8 cellular contexts compared by ENCODE assay signal in the genomic region with DNA sequence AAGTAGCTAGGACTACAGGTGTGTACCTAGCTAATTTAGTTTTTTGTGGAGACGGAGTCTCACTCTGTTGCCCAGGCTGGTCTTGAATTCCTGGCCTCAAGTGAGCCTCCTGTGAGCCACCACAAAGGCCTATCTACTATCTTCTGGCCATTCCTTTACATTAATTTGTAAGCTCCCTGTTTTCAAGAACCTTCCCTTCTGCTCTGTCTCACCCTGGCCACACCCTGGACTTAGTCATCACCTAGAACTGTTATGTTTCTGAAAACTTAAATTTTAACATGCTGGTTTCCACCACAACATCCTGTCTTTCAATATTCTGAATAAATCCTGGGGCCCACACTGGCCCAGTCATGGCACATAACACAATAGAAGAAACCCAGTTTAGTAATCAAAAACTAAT. TPM values are rescaled to one million over a fixed set of nuclear protein-coding genes. Genes with fewer than 3 reads are reported as not detected.
A peak's percentile ranks its signal among the peaks of the same experiment; 100 is the strongest.
DNase-seq lines count a peak whose midpoint lies in the region; ATAC-seq and FAIRE-seq lines count a peak whose summit lies in the region.

No MANE protein-coding gene starts in this region.

- H3K18ac ChIP-seq in neuronal stem cell (ENCODE audit: low read length): no peak overlapping the region

- H3K9me3 Mint-ChIP-seq in activated CD8-positive, alpha-beta memory T cell treated with anti-CD3 and anti-CD28 coated beads, Interleukin-2, amount 10 ng/mL, durations not matched to agents 7 days and 5 days (ENCODE audit: low read depth): no peaks in the 10 kb centered on the region

- no CpG with 5 or more reads among the region's 1 CpG for WGBS in neuronal stem cell (ENCODE audit: extremely low coverage in 2 of 2, insufficient read length in 2 of 2, insufficient replicate concordance in 1 of 2), 2 donors

- no peak overlapping the region for H3K4me2 ChIP-seq in neuronal stem cell (ENCODE audit: insufficient read depth, low read length, poor library complexity, severe bottlenecking)

- H4K91ac ChIP-seq in neuronal stem cell (ENCODE audit: low read depth, low read length, poor library complexity): no peak overlapping the region

- FAIRE-seq in GM19239 (lab: Jason Lieb, UNC): peak; percentile 82

- H3K4me1 ChIP-seq in neuronal stem cell (ENCODE audit: control insufficient read depth in 2 of 2, insufficient read depth in 1 of 2, low read depth in 1 of 2, low read length in 2 of 2): peaks cover 0 to 5% of the 10 kb centered on the region in 2 donors

- no peaks in the 10 kb centered on the region for H3K36me3 ChIP-seq in neuronal stem cell (replicated peaks in 1 of 2; ENCODE audit: control insufficient read depth in 2 of 2, insufficient read depth in 2 of 2, low read length in 2 of 2)

- peak; percentile 47 for ATAC-seq in HG03521 (IDR thresholded peaks at IDR 0.05; ENCODE audit: unreplicated experiment)
- peak; percentile 67 for ATAC-seq in activated CD8-positive, alpha-beta memory T cell treated with anti-CD3 and anti-CD28 coated beads, Interleukin-2, amount 10 ng/mL, durations not matched to agents 7 days and 5 days

- H4K8ac ChIP-seq in neuronal stem cell (ENCODE audit: low read depth, low read length): no peak overlapping the region

- no peak overlapping the region for H3K27ac ChIP-seq in neuronal stem cell (replicated peaks; ENCODE audit: low read length)

- H3K4me1 Mint-ChIP-seq in activated CD8-positive, alpha-beta memory T cell treated with anti-CD3 and anti-CD28 coated beads, Interleukin-2, amount 10 ng/mL, durations not matched to agents 7 days and 5 days: peaks cover 78% of the 10 kb centered on the region

- H3K36me3 Mint-ChIP-seq in activated CD8-positive, alpha-beta memory T cell treated with anti-CD3 and anti-CD28 coated beads, Interleukin-2, amount 10 ng/mL, durations not matched to agents 7 days and 5 days: peaks cover 4% of the 10 kb centered on the region

- CTCF ChIA-PET in activated CD8-positive, alpha-beta memory T cell treated with anti-CD3 and anti-CD28 coated beads, Interleukin-2, amount 10 ng/mL, durations not matched to agents 7 days and 5 days (lab: Charles Lee): interaction anchor here (0.7 to 5.3 kb wide), 12 partner anchors 10 to 535 kb away, joined by 3 to 61 read pairs (median 10); a partner anchor contains a TSS

- H3K79me1 ChIP-seq in neuronal stem cell (ENCODE audit: low read depth, low read length): no peaks in the 10 kb centered on the region

- no peaks in the 10 kb centered on the region for H3K9me3 ChIP-seq in neuronal stem cell (replicated peaks in 1 of 2; ENCODE audit: control insufficient read depth in 2 of 2, insufficient read depth in 1 of 2, low read depth in 1 of 2, low read length in 2 of 2)

- no peak overlapping the region for H3K23ac ChIP-seq in neuronal stem cell (ENCODE audit: low read depth, low read length, poor library complexity)

- H3K9ac ChIP-seq in neuronal stem cell (ENCODE audit: low read depth, low read length, poor library complexity): no peak overlapping the region

- H2BK120ac ChIP-seq in neuronal stem cell (ENCODE audit: low read depth, low read length): no peak overlapping the region

- no peak for DNase-seq in GM19239 (ENCODE audit: insufficient read length, low spot score)
- peak; percentile 85 for DNase-seq in activated CD8-positive, alpha-beta memory T cell treated with anti-CD3 and anti-CD28 coated beads, Interleukin-2, amount 10 ng/mL, durations not matched to agents 7 days and 5 days
- peak; percentile 0 for DNase-seq in kidney glomerular epithelial cell (lab: John Stamatoyannopoulos, UW)
- DNase-seq in anterior cingulate cortex (lab: John Stamatoyannopoulos, UW): no peak
- no peak for DNase-seq in occipital lobe (lab: John Stamatoyannopoulos, UW)
- no peak for DNase-seq in NCI-H748 treated with DMSO at 0.1 percent for 48 hours (lab: John Stamatoyannopoulos, UW)
- DNase-seq in neuronal stem cell (ENCODE audit: low spot score): no peak

- no peak overlapping the region for H3K14ac ChIP-seq in neuronal stem cell (ENCODE audit: low read length)

- peak overlapping the region; percentile 96 for H3K27ac Mint-ChIP-seq in activated CD8-positive, alpha-beta memory T cell treated with anti-CD3 and anti-CD28 coated beads, Interleukin-2, amount 10 ng/mL, durations not matched to agents 7 days and 5 days

- H2BK12ac ChIP-seq in neuronal stem cell (ENCODE audit: low read length): no peak overlapping the region

- H2BK15ac ChIP-seq in neuronal stem cell (ENCODE audit: low read length): no peak overlapping the region

- H2AFZ ChIP-seq in neuronal stem cell (ENCODE audit: low read length): no peak overlapping the region

- H3K4me3 ChIP-seq in neuronal stem cell (ENCODE audit: low read length in 2 of 2): no peak overlapping the region

- no peak overlapping the region for H2BK5ac ChIP-seq in neuronal stem cell (ENCODE audit: low read length)

- no peak overlapping the region for H3K4ac ChIP-seq in neuronal stem cell (ENCODE audit: low read length)

- no peak overlapping the region for H2AK5ac ChIP-seq in neuronal stem cell (ENCODE audit: low read depth, low read length)

- H3K27me3 ChIP-seq in neuronal stem cell (ENCODE audit: control insufficient read depth in 3 of 3, insufficient read depth in 3 of 3, low read depth in 1 of 3, low read length in 3 of 3): no peaks in the 10 kb centered on the region

- no peaks in the 10 kb centered on the region for H3K27me3 Mint-ChIP-seq in activated CD8-positive, alpha-beta memory T cell treated with anti-CD3 and anti-CD28 coated beads, Interleukin-2, amount 10 ng/mL, durations not matched to agents 7 days and 5 days

- H3K4me3 Mint-ChIP-seq in activated CD8-positive, alpha-beta memory T cell treated with anti-CD3 and anti-CD28 coated beads, Interleukin-2, amount 10 ng/mL, durations not matched to agents 7 days and 5 days: peak overlapping the region; percentile 25

RNA-seq across cellular contexts. Expression of a gene that starts 4.9 kb away (rescaled TPM):
- 10 to 100 TPM; 47.0 to 53.5 TPM for total RNA-seq in activated CD8-positive, alpha-beta memory T cell treated with anti-CD3 and anti-CD28 coated beads, Interleukin-2, amount 10 ng/mL, durations not matched to agents 7 days and 5 days
- total RNA-seq in occipital lobe: 21.4 TPM
- 46.6 TPM for polyA plus RNA-seq in neuronal stem cell (2013, experiment 1 of 2)
- 44.4 TPM for polyA plus RNA-seq in neuronal stem cell (2013, experiment 2 of 2)

RNA-seq across cellular contexts. Expression of a gene that starts 16.0 kb away (rescaled TPM):
- 10 to 100 TPM; 34.5 to 43.9 TPM for total RNA-seq in activated CD8-positive, alpha-beta memory T cell treated with anti-CD3 and anti-CD28 coated beads, Interleukin-2, amount 10 ng/mL, durations not matched to agents 7 days and 5 days
- total RNA-seq in occipital lobe: 25.4 TPM
- 20.3 TPM for polyA plus RNA-seq in neuronal stem cell (2013, experiment 1 of 2)
- 19.5 TPM for polyA plus RNA-seq in neuronal stem cell (2013, experiment 2 of 2)

RNA-seq across cellular contexts. Expression of a gene that starts 16.6 kb away (rescaled TPM):
- under 1 TPM; 0.30 to 0.38 TPM for total RNA-seq in activated CD8-positive, alpha-beta memory T cell treated with anti-CD3 and anti-CD28 coated beads, Interleukin-2, amount 10 ng/mL, durations not matched to agents 7 days and 5 days
- 0.62 TPM for total RNA-seq in occipital lobe
- polyA plus RNA-seq in neuronal stem cell (2013, experiment 1 of 2): 1.6 TPM
- polyA plus RNA-seq in neuronal stem cell (2013, experiment 2 of 2): 1.7 TPM

RNA-seq across cellular contexts. Expression of a gene that starts 20.0 kb away (rescaled TPM):
- 10 to 100 TPM; 69.4 to 83.9 TPM for total RNA-seq in activated CD8-positive, alpha-beta memory T cell treated with anti-CD3 and anti-CD28 coated beads, Interleukin-2, amount 10 ng/mL, durations not matched to agents 7 days and 5 days
- total RNA-seq in occipital lobe: 85.2 TPM
- polyA plus RNA-seq in neuronal stem cell (2013, experiment 1 of 2): 59.9 TPM
- polyA plus RNA-seq in neuronal stem cell (2013, experiment 2 of 2): 60.5 TPM

RNA-seq across cellular contexts. Expression of a gene that starts 22.9 kb away (rescaled TPM):
- 10 to 100 TPM; 36.0 to 40.8 TPM for total RNA-seq in activated CD8-positive, alpha-beta memory T cell treated with anti-CD3 and anti-CD28 coated beads, Interleukin-2, amount 10 ng/mL, durations not matched to agents 7 days and 5 days
- 10.6 TPM for total RNA-seq in occipital lobe
- polyA plus RNA-seq in neuronal stem cell (2013, experiment 1 of 2): 42.1 TPM
- polyA plus RNA-seq in neuronal stem cell (2013, experiment 2 of 2): 40.4 TPM

Comparison
In these comparisons a context has a peak if more than half of its experiments do, and no peak if none do; other contexts are left out.
1. DNase-seq: peak in activated CD8-positive, alpha-beta memory T cell treated with anti-CD3 and anti-CD28 coated beads, Interleukin-2, amount 10 ng/mL, durations not matched to agents 7 days and 5 days (single experiment) and kidney glomerular epithelial cell (single experiment); none in GM19239 (single experiment), anterior cingulate cortex (0 of 58), occipital lobe (single experiment), NCI-H748 treated with DMSO at 0.1 percent for 48 hours (single experiment) and neuronal stem cell (single experiment).